In genomic region chr16:17372383-17372782, GRCh38 we compare ENCODE assay signal across 16 cellular contexts.
DNase-seq lines count a peak whose midpoint lies in the region; ATAC-seq and TF ChIP-seq lines count a peak whose summit lies in the region.
"Had no signal": no experiment of that assay in that cellular context is flagged by ENCODE, and none has a peak within 500 bp of the region (broad histone marks: within the 10 kb centered on the region; RNA-seq: fewer than 3 reads in every experiment).

No MANE protein-coding gene starts in this region.

- ATAC-seq in T-cell (replicated peaks in 1 of 4) (no peak), GM21723 (IDR thresholded peaks at IDR 0.05; ENCODE audit: unreplicated experiment) (no peak)
- ATAC-seq: activated T-cell treated with anti-CD3 and anti-CD28 coated beads, Interleukin-2, amount 50 U/mL, for 72 hours had no signal

- H3K36me3 Mint-ChIP-seq in CD4-positive, alpha-beta memory T cell, result peaks cover 0 to 4% of the 10 kb centered on the region in 2 donors
- no peaks in the 10 kb centered on the region for H3K36me3 Mint-ChIP-seq in T-cell
- no peaks in the 10 kb centered on the region for H3K36me3 Mint-ChIP-seq in progenitor cell of endocrine pancreas (ENCODE audit: insufficient read depth)

- H3K4me1 Mint-ChIP-seq in CD4-positive, alpha-beta memory T cell, result peaks cover 60 to 90% (median 74%) of the 10 kb centered on the region in 4 donors
- H3K4me1 Mint-ChIP-seq in T-cell (peaks cover 84 to 93% (median 90%) of the 10 kb centered on the region in 3 donors), progenitor cell of endocrine pancreas (ENCODE audit: low read depth) (peaks cover 17% of the 10 kb centered on the region)

- H3K4me1 ChIP-seq in CD4-positive, alpha-beta memory T cell (ENCODE audit: insufficient read depth, low read length), result peaks cover 89% of the 10 kb centered on the region
- H3K4me1 ChIP-seq: breast epithelium had no signal

- H3K9me3 Mint-ChIP-seq in CD4-positive, alpha-beta memory T cell, result peaks cover 0 to 2% (median 0%) of the 10 kb centered on the region in 8 donors
- peaks cover 0 to under 1% (median 0%) of the 10 kb centered on the region in 3 donors for H3K9me3 Mint-ChIP-seq in T-cell
- H3K9me3 Mint-ChIP-seq in progenitor cell of endocrine pancreas (ENCODE audit: low read depth), result no peaks in the 10 kb centered on the region
- H3K9me3 Mint-ChIP-seq: activated naive CD8-positive, alpha-beta T cell treated with anti-CD3 and anti-CD28 coated beads, Interleukin-2, amount 10 ng/mL, durations not matched to agents 7 days and 5 days; activated T-cell treated with anti-CD3 and anti-CD28 coated beads, Interleukin-2, amount 50 U/mL, for 72 hours; dendritic cell treated with granulocyte-macrophage colony-stimulating factor and Interleukin-4, amounts not matched to agents 40 ng/mL and 50 ng/mL, for 4 days had no signal

- no peaks in the 10 kb centered on the region for H3K9me3 ChIP-seq in CD4-positive, alpha-beta memory T cell (ENCODE audit: control insufficient read depth in 1 of 2, low read length in 2 of 2)
- H3K9me3 ChIP-seq: breast epithelium, Peyer's patch, uterus had no signal

- no peaks in the 10 kb centered on the region for H3K27me3 ChIP-seq in CD4-positive, alpha-beta memory T cell (ENCODE audit: insufficient read depth, low read length)
- H3K27me3 ChIP-seq: breast epithelium, Peyer's patch, uterus had no signal

- peak overlapping the region in 2 of 8 donors; percentile 10 to 96 for H3K4me3 Mint-ChIP-seq in CD4-positive, alpha-beta memory T cell
- H3K4me3 Mint-ChIP-seq in T-cell (no peak overlapping the region), progenitor cell of endocrine pancreas (ENCODE audit: low read depth) (no peak overlapping the region)
- H3K4me3 Mint-ChIP-seq: activated CD4-positive, alpha-beta memory T cell treated with anti-CD3 and anti-CD28 coated beads, Interleukin-2, amount 10 ng/mL, durations not matched to agents 7 days and 5 days; activated naive CD8-positive, alpha-beta T cell treated with anti-CD3 and anti-CD28 coated beads, Interleukin-2, amount 10 ng/mL, durations not matched to agents 7 days and 5 days; activated T-cell treated with anti-CD3 and anti-CD28 coated beads, Interleukin-2, amount 50 U/mL, for 72 hours; dendritic cell treated with granulocyte-macrophage colony-stimulating factor and Interleukin-4, amounts not matched to agents 40 ng/mL and 50 ng/mL, for 4 days had no signal

- H3K27ac ChIP-seq in CD4-positive, alpha-beta memory T cell (ENCODE audit: low read depth, low read length), result no peak overlapping the region
- H3K27ac ChIP-seq: breast epithelium, uterus had no signal

- CTCF ChIA-PET in CD4-positive, alpha-beta memory T cell (lab: Charles Lee; ENCODE audit: partially characterized antibody), result interaction anchor here (0.8 to 6.1 kb wide), 7 partner anchors 9 to 178 kb away, joined by 3 to 46 read pairs (median 3); no protein-coding TSS in a partner anchor
- CTCF ChIA-PET in T-cell (lab: Charles Lee), result no interaction called here

- peak overlapping the region; percentile 63 to 100 (median 99) for H3K27ac Mint-ChIP-seq in CD4-positive, alpha-beta memory T cell
- H3K27ac Mint-ChIP-seq in T-cell (peak overlapping the region; percentile 98 to 100), progenitor cell of endocrine pancreas (no peak overlapping the region)
- H3K27ac Mint-ChIP-seq: activated CD4-positive, alpha-beta memory T cell treated with anti-CD3 and anti-CD28 coated beads, Interleukin-2, amount 10 ng/mL, durations not matched to agents 7 days and 5 days; activated naive CD8-positive, alpha-beta T cell treated with anti-CD3 and anti-CD28 coated beads, Interleukin-2, amount 10 ng/mL, durations not matched to agents 7 days and 5 days; dendritic cell treated with granulocyte-macrophage colony-stimulating factor and Interleukin-4, amounts not matched to agents 40 ng/mL and 50 ng/mL, for 4 days had no signal

- no peak for TF ChIP-seq CTCF in AG10803 (conservative IDR thresholded peaks at IDR 0.05; ENCODE audit: low read length)
- no peak for TF ChIP-seq CTCF in fibroblast of the aortic adventitia (IDR thresholded peaks at IDR 0.05; ENCODE audit: insufficient read depth, low read length)
- TF ChIP-seq CTCF in progenitor cell of endocrine pancreas (IDR thresholded peaks at IDR 0.05; ENCODE audit: unreplicated experiment), result no peak

- DNase-seq in AG10803 (ENCODE audit: low read depth) (peak; percentile 25), T-cell (no peak), fibroblast of the aortic adventitia (ENCODE audit: low read depth) (peak; percentile 50), progenitor cell of endocrine pancreas (ENCODE audit: low spot score, unreplicated experiment) (no peak), HPDE6-E6E7 (ENCODE audit: extremely low spot score) (no peak)
- no peak for DNase-seq in CD4-positive, alpha-beta memory T cell
- DNase-seq in stimulated activated naive CD4-positive, alpha-beta T cell (lab: John Stamatoyannopoulos, UW), result no peak
- DNase-seq: activated CD4-positive, alpha-beta memory T cell treated with anti-CD3 and anti-CD28 coated beads, Interleukin-2, amount 10 ng/mL, durations not matched to agents 7 days and 5 days; activated naive CD8-positive, alpha-beta T cell treated with anti-CD3 and anti-CD28 coated beads, Interleukin-2, amount 10 ng/mL, durations not matched to agents 7 days and 5 days; activated T-cell treated with anti-CD3 and anti-CD28 coated beads, Interleukin-2, amount 50 U/mL, for 72 hours; NCI-H774; uterus had no signal

- POLR2A ChIA-PET in CD4-positive, alpha-beta memory T cell (lab: Charles Lee; ENCODE audit: partially characterized antibody), result interaction anchor here (0.7 to 10.4 kb wide), 6 partner anchors 8 to 96 kb away, joined by 3 to 201 read pairs (median 46); no protein-coding TSS in a partner anchor
- POLR2A ChIA-PET in T-cell (lab: Charles Lee), result no interaction called here

- H3K4me3 ChIP-seq in AG10803 (ENCODE audit: low read length) (no peak overlapping the region), fibroblast of the aortic adventitia (ENCODE audit: low read depth, low read length) (no peak overlapping the region)
- no peak overlapping the region for H3K4me3 ChIP-seq in CD4-positive, alpha-beta memory T cell (ENCODE audit: low read length in 2 of 2)
- H3K4me3 ChIP-seq: breast epithelium, Peyer's patch, uterus had no signal

- intact Hi-C loops in CD4-positive, alpha-beta memory T cell (cut with micrococcal nuclease), result no loop called here

- no peaks in the 10 kb centered on the region for H3K36me3 ChIP-seq in CD4-positive, alpha-beta memory T cell (ENCODE audit: insufficient read depth, low read length)
- H3K36me3 ChIP-seq: breast epithelium, Peyer's patch, uterus had no signal

- H3K27me3 Mint-ChIP-seq in CD4-positive, alpha-beta memory T cell, result no peaks in the 10 kb centered on the region
- H3K27me3 Mint-ChIP-seq in T-cell (no peaks in the 10 kb centered on the region), progenitor cell of endocrine pancreas (no peaks in the 10 kb centered on the region)
- H3K27me3 Mint-ChIP-seq: activated CD4-positive, alpha-beta memory T cell treated with anti-CD3 and anti-CD28 coated beads, Interleukin-2, amount 10 ng/mL, durations not matched to agents 7 days and 5 days; activated naive CD8-positive, alpha-beta T cell treated with anti-CD3 and anti-CD28 coated beads, Interleukin-2, amount 10 ng/mL, durations not matched to agents 7 days and 5 days; dendritic cell treated with granulocyte-macrophage colony-stimulating factor and Interleukin-4, amounts not matched to agents 40 ng/mL and 50 ng/mL, for 4 days had no signal

Comparison
In these comparisons a context has a peak if more than half of its experiments do, and no peak if none do; other contexts are left out.
1. DNase-seq: peak in AG10803 (single experiment) and fibroblast of the aortic adventitia (single experiment); none in CD4-positive, alpha-beta memory T cell (0 of 5), T-cell (0 of 34), progenitor cell of endocrine pancreas (single experiment), stimulated activated naive CD4-positive, alpha-beta T cell (0 of 6) and HPDE6-E6E7 (single experiment).